1 cellular context compared by ENCODE assay signal in the genomic region with DNA sequence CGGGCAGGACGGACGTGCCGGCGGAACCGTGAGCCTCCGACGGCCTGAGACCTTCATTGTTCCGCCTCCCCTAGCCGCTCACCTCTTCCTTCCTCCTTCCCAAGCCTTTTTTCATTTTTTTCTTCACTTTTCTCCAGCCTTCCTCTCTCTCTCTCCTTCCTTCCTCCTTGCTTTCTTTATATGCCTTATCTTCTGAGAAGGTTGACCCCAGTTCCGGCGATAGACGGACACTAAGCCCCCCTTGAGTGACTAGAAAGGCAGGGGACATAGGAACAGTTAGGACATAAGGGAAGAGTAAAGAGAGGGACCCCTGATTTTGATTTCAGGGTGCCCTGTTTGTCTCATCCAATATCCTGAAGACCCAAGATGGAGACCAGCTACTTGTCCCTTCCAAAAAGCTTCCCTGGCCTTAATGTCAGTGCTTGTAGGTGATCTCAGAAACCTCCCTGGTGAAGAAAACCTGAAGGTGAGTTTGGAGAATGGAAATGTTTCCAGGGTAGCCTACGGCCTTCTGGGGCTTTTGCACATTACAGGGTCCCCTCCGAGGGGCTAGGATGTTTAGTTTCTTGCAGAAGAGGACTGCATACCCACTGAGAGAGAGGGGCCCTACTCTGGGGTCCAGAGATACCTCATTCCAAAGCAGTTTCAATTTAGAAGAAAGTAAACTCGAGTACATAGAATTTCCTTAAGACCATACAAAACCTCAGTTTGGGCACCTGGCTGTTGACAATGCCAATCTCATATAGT.
TF ChIP-seq lines count a peak whose summit lies in the region.

No MANE protein-coding gene starts in this region.

TF ChIP-seq in GM12878, 131 proteins besides CTCF, POLR2A, EP300 and RAD21:
- TF ChIP-seq, protein P1, sequence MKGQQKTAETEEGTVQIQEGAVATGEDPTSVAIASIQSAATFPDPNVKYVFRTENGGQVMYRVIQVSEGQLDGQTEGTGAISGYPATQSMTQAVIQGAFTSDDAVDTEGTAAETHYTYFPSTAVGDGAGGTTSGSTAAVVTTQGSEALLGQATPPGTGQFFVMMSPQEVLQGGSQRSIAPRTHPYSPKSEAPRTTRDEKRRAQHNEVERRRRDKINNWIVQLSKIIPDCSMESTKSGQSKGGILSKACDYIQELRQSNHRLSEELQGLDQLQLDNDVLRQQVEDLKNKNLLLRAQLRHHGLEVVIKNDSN (IDR thresholded peaks at IDR 0.05; ENCODE audit: borderline replicate concordance, extremely low read length, insufficient read depth, low read depth, low read length), result no peak
- TF ChIP-seq BMI1 (IDR thresholded peaks at IDR 0.05; ENCODE audit: borderline replicate concordance) (no peak), GABPA (IDR thresholded peaks at IDR 0.05; ENCODE audit: low read depth) (0 out of 2 replicates have a peak, but pooled peaks have one; percentile 5), MTA2 (IDR thresholded peaks at IDR 0.05; ENCODE audit: low read depth) (no peak), BCL11A (IDR thresholded peaks at IDR 0.05; ENCODE audit: low read depth, low read length) (0 out of 2 replicates have a peak, but pooled peaks have one; percentile 8), CBX5 (IDR thresholded peaks at IDR 0.05; ENCODE audit: low read depth) (peak; percentile 14; the same call in 1 of the 2 replicates), POLR2AphosphoS5 (IDR thresholded peaks at IDR 0.05; ENCODE audit: low read length) (0 out of 2 replicates have a peak, but pooled peaks have one; percentile 28), PKNOX1 (IDR thresholded peaks at IDR 0.05) (peak; percentile 34; the same call in 1 of the 2 replicates), E4F1 (IDR thresholded peaks at IDR 0.05; ENCODE audit: borderline replicate concordance, partially characterized antibody) (peak; percentile 2), NBN (IDR thresholded peaks at IDR 0.05) (peak; percentile 76; the same call in 1 of the 2 replicates), LARP7 (IDR thresholded peaks at IDR 0.05) (no peak), DPF2 (IDR thresholded peaks at IDR 0.05) (no peak)
- TF ChIP-seq, protein P2, sequence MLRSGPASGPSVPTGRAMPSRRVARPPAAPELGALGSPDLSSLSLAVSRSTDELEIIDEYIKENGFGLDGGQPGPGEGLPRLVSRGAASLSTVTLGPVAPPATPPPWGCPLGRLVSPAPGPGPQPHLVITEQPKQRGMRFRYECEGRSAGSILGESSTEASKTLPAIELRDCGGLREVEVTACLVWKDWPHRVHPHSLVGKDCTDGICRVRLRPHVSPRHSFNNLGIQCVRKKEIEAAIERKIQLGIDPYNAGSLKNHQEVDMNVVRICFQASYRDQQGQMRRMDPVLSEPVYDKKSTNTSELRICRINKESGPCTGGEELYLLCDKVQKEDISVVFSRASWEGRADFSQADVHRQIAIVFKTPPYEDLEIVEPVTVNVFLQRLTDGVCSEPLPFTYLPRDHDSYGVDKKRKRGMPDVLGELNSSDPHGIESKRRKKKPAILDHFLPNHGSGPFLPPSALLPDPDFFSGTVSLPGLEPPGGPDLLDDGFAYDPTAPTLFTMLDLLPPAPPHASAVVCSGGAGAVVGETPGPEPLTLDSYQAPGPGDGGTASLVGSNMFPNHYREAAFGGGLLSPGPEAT (IDR thresholded peaks at IDR 0.05; ENCODE audit: low read depth), result peak; percentile 41; the same call in 1 of the 2 replicates
